Comparison of ENCODE assay signal across 8 cellular contexts in genomic region chr10:14953452-14954000, GRCh38. TPM values are rescaled to one million over a fixed set of nuclear protein-coding genes. Genes with fewer than 3 reads are reported as not detected.
A peak's percentile ranks its signal among the peaks of the same experiment; 100 is the strongest.
DNase-seq lines count a peak whose midpoint lies in the region; ATAC-seq, FAIRE-seq and TF ChIP-seq lines count a peak whose summit lies in the region.

No MANE protein-coding gene starts in this region.

- POLR2A ChIA-PET in H1 (lab: Charles Lee; ENCODE audit: partially characterized antibody) = interaction anchor here (1.0 to 2.1 kb wide), 10 partner anchors 8 to 152 kb away, joined by 3 to 8 read pairs (median 4); partner anchors contain the start of genes CDNF, HSPA14, MSANTD7 and RPP38

- peaks cover 0 to 4% of the 10 kb centered on the region in 2 experiments; a peak in 1 of 4 replicates for H3K79me2 ChIP-seq in H1 (ENCODE audit: control insufficient read depth in 1 of 2, insufficient read depth in 2 of 2, low read length in 2 of 2)

- H3K27ac ChIP-seq in SK-N-MC = no peak overlapping the region
- H3K27ac ChIP-seq in H1 (ENCODE audit: low read depth, low read length) = no peak overlapping the region
- peak overlapping the region; percentile 89 for H3K27ac ChIP-seq in urinary bladder (ENCODE audit: low read depth)

- no peak overlapping the region for H4K5ac ChIP-seq in H1 (ENCODE audit: insufficient read length, low read depth, low read length)

- no peak overlapping the region for H2BK5ac ChIP-seq in H1 (ENCODE audit: low read depth, low read length)

- H3K4me3 ChIP-seq in SK-N-MC = peak overlapping the region; percentile 86
- peak overlapping the region; percentile 51 to 69 (median 57) for H3K4me3 ChIP-seq in H1 (ENCODE audit: extremely low read depth in 1 of 4, insufficient read depth in 2 of 4, low read depth in 3 of 4, low read length in 4 of 4)
- peak overlapping the region; percentile 59 for H3K4me3 ChIP-seq in mononuclear cell (ENCODE audit: low read length)
- peak overlapping the region; percentile 67 for H3K4me3 ChIP-seq in urinary bladder (ENCODE audit: low read depth, low read length)

- H2BK12ac ChIP-seq in H1 (ENCODE audit: low read depth, low read length) = no peak overlapping the region

- H4K20me1 ChIP-seq in H1 (replicated peaks in 1 of 2; ENCODE audit: control insufficient read depth in 1 of 2, insufficient read depth in 2 of 2, low read length in 2 of 2) = peaks cover 2 to 9% of the 10 kb centered on the region in 2 experiments

- peak overlapping the region; percentile 90 for H3K4me2 ChIP-seq in H1 (ENCODE audit: insufficient read depth in 1 of 2, low read depth in 2 of 2, low read length in 2 of 2)

- no peak overlapping the region for H2BK15ac ChIP-seq in H1 (ENCODE audit: low read length)

- TF ChIP-seq RAD21 in H1 (IDR thresholded peaks at IDR 0.05 in 1 of 2, conservative IDR thresholded peaks at IDR 0.05 in 1 of 2; ENCODE audit: low read depth in 2 of 2, low read length in 2 of 2) = no peak

- FAIRE-seq in H1 (lab: Jason Lieb, UNC) (no peak), GM19239 (lab: Jason Lieb, UNC) (no peak)

- no peak for TF ChIP-seq CTCF in H1 (IDR thresholded peaks at IDR 0.05; ENCODE audit: control extremely low read depth in 1 of 3, insufficient read depth in 1 of 3, low read depth in 1 of 3, low read length in 3 of 3)

- H4K91ac ChIP-seq in H1 (replicated peaks; ENCODE audit: insufficient read length, low read length) = no peak overlapping the region

- ATAC-seq in GM19043 (IDR thresholded peaks at IDR 0.05; ENCODE audit: low read depth, unreplicated experiment) (peak; percentile 27), HG03196 (IDR thresholded peaks at IDR 0.05; ENCODE audit: unreplicated experiment) (peak; percentile 33)

- no peak for TF ChIP-seq POLR2A in H1 (IDR thresholded peaks at IDR 0.05; ENCODE audit: control extremely low read depth in 1 of 2, low read depth in 2 of 2, low read length in 2 of 2)

- CTCF ChIA-PET in H1 (lab: Charles Lee; ENCODE audit: partially characterized antibody) = interaction anchor here (0.9 to 2.4 kb wide), 15 partner anchors 10 to 445 kb away, joined by 3 to 13 read pairs (median 4); partner anchors contain the start of genes CDNF, HSPA14, MSANTD7 and SUV39H2

- no peak overlapping the region for H3K56ac ChIP-seq in H1 (replicated peaks; ENCODE audit: insufficient read length, low read depth, low read length)

- H3K4me1 ChIP-seq in H1 (replicated peaks in 1 of 4; ENCODE audit: control insufficient read depth in 3 of 4, insufficient read depth in 4 of 4, low read length in 3 of 4) (peaks cover 0 to 12% (median 7%) of the 10 kb centered on the region in 4 experiments; a peak in 6 of 7 replicates), mononuclear cell (ENCODE audit: insufficient read depth, low read length) (peaks cover 54% of the 10 kb centered on the region), urinary bladder (ENCODE audit: insufficient read depth) (no peaks in the 10 kb centered on the region)

- H3K9me3 ChIP-seq in SK-N-MC (ENCODE audit: low read depth, low read length) = no peaks in the 10 kb centered on the region
- H3K9me3 ChIP-seq in H1 (ENCODE audit: insufficient read depth in 2 of 2, low read depth in 1 of 2, low read length in 1 of 2) = no peaks in the 10 kb centered on the region; a peak in 1 of 4 replicates
- no peaks in the 10 kb centered on the region for H3K9me3 ChIP-seq in mononuclear cell (ENCODE audit: low read depth, low read length)

- no peak for TF ChIP-seq EP300 in H1 (IDR thresholded peaks at IDR 0.05; ENCODE audit: borderline replicate concordance in 1 of 2, low read depth in 2 of 2, low read length in 2 of 2)

- no peak overlapping the region for H3K23ac ChIP-seq in H1 (ENCODE audit: insufficient read length)

- H2BK120ac ChIP-seq in H1 (replicated peaks; ENCODE audit: low read depth, low read length) = no peak overlapping the region

- 5% methylated on average over 16 of the region's 31 CpGs; no CpG with 5 or more reads in 1 of the 2 experiments for WGBS in H1 (ENCODE audit: extremely low coverage in 1 of 2, insufficient coverage in 1 of 2, insufficient read length in 1 of 2, insufficient replicate concordance in 2 of 2, low coverage in 1 of 2, low lambda C conversion rate in 2 of 2, missing lambda C conversion rate in 1 of 2), 2 experiments
- under 1% methylated on average over 31 of the region's 31 CpGs for WGBS in urinary bladder

- no peaks in the 10 kb centered on the region for H3K79me1 ChIP-seq in H1 (ENCODE audit: low read depth, low read length)

- H2BK20ac ChIP-seq in H1 (ENCODE audit: low read length) = no peak overlapping the region

- H3K18ac ChIP-seq in H1 (ENCODE audit: extremely low read depth, low read length) = peak overlapping the region; percentile 0

- peaks cover 10% of the 10 kb centered on the region; the same call in 1 of the 2 replicates for H3K23me2 ChIP-seq in H1 (ENCODE audit: low read depth, low read length)

- H3K9ac ChIP-seq in SK-N-MC (ENCODE audit: insufficient read length) = peak overlapping the region; percentile 74
- H3K9ac ChIP-seq in H1 (replicated peaks in 1 of 4; ENCODE audit: extremely low read depth in 1 of 4, low read depth in 3 of 4, low read length in 3 of 4) = 0 out of 7 replicates have a peak overlapping the region, but pooled peaks of 1 of the 4 experiments have one; percentile 9

- DNase-seq in COLO668 (lab: John Stamatoyannopoulos, UW; ENCODE audit: unreplicated experiment) (peak; percentile 56), SK-N-MC (ENCODE audit: low read depth, low spot score) (no peak), H1 (ENCODE audit: low read depth in 1 of 2, low spot score in 2 of 2) (no peak), GM19239 (ENCODE audit: insufficient read length, low spot score) (no peak)

- H4K8ac ChIP-seq in H1 (ENCODE audit: extremely low read depth, insufficient read depth, low read length) = peak overlapping the region; percentile 4; the same call in 1 of the 2 replicates

- no peak overlapping the region for H3K14ac ChIP-seq in H1 (ENCODE audit: insufficient read length)

- no peaks in the 10 kb centered on the region for H3K36me3 ChIP-seq in SK-N-MC (ENCODE audit: insufficient read depth, low read length)
- H3K36me3 ChIP-seq in H1 (ENCODE audit: control insufficient read depth in 2 of 4, insufficient read depth in 4 of 4, low read length in 3 of 4) = no peaks in the 10 kb centered on the region; a peak in 1 of 8 replicates
- no peaks in the 10 kb centered on the region for H3K36me3 ChIP-seq in urinary bladder (ENCODE audit: insufficient read depth)

- H3K4ac ChIP-seq in H1 (replicated peaks; ENCODE audit: insufficient read length, low read depth, low read length) = no peak overlapping the region

- no peak overlapping the region; the same call in 1 of the 2 replicates for H2AFZ ChIP-seq in H1 (ENCODE audit: low read length)

- no peak overlapping the region for H2AK5ac ChIP-seq in H1 (ENCODE audit: low read depth, low read length)

- H3K27me3 ChIP-seq in H1 (replicated peaks in 1 of 4; ENCODE audit: control insufficient read depth in 3 of 4, extremely low read depth in 1 of 4, insufficient read depth in 3 of 4, low read length in 3 of 4) (peaks cover 0 to 8% (median 3%) of the 10 kb centered on the region in 4 experiments; a peak in 4 of 7 replicates), mononuclear cell (ENCODE audit: insufficient read depth, low read length) (no peaks in the 10 kb centered on the region)

TF ChIP-seq in H1, 55 proteins besides CTCF, POLR2A, EP300 and RAD21:
- TF ChIP-seq KDM1A (IDR thresholded peaks at IDR 0.05; ENCODE audit: borderline replicate concordance, low read length) (no peak), KDM4A (IDR thresholded peaks at IDR 0.05; ENCODE audit: low read depth, low read length, severe bottlenecking) (peak; percentile 90), RNF2 (IDR thresholded peaks at IDR 0.05; ENCODE audit: borderline replicate concordance, low read depth, low read length, missing control alignments, poor library complexity, severe bottlenecking) (peak; percentile 48), ASH2L (IDR thresholded peaks at IDR 0.05; ENCODE audit: low read length) (peak; percentile 12), EZH2 (IDR thresholded peaks at IDR 0.05; ENCODE audit: low read depth, low read length, severe bottlenecking) (no peak), HDAC2 (IDR thresholded peaks at IDR 0.05; ENCODE audit: borderline replicate concordance in 1 of 2, low read depth in 2 of 2, low read length in 2 of 2) (peak in 1 of 2 experiments; percentile 18; a peak in 1 of 4 replicates), SUZ12 (IDR thresholded peaks at IDR 0.05; ENCODE audit: low read length) (no peak)
TF ChIP-seq in H1: peak in this region for 4.

RNA-seq across cellular contexts. Expression of gene DCLRE1C, which starts 0.4 kb away (rescaled TPM):
- total RNA-seq in H1 (2021; fragmentation: NEBNext Ultra II Directional; extraction: Animal tissue kit (Norgen Biotek cat#: 25700)) = 5.6 and 7.4 TPM in 2 replicates
- polyA plus RNA-seq in H1 (2011; rRNA removed) (0.64 and 0.77 TPM in 2 replicates), urinary bladder (7.1 TPM)
- 1.2 TPM for polyA plus RNA-seq in H1 (2011; cell fraction: cytosol; rRNA removed)
- 2.3 TPM for polyA plus RNA-seq in H1 (2011; cell fraction: nucleus; rRNA removed)
- 3.4 to 5.6 TPM (median 4.8 TPM) in 4 replicates for polyA plus RNA-seq in H1 (2012, experiment 1 of 2)
- 0.26 TPM for polyA plus RNA-seq in H1 (2012, experiment 2 of 2)
- 3.3 TPM for polyA plus RNA-seq in H1 (2013, experiment 1 of 2)
- polyA plus RNA-seq in H1 (2013, experiment 2 of 2) = 3.1 TPM
- 5.2 and 9.4 TPM in 2 replicates for polyA minus RNA-seq in H1 (2011; rRNA and poly(A)+ RNA removed)
- polyA minus RNA-seq in H1 (2011; cell fraction: cytosol; rRNA and poly(A)+ RNA removed) = 1.7 TPM
- 9.9 TPM for polyA minus RNA-seq in H1 (2011; cell fraction: nucleus; rRNA and poly(A)+ RNA removed)
- total RNA-seq in mononuclear cell (15.2 TPM), urinary bladder (19.5 TPM)

RNA-seq across cellular contexts. Expression of gene MEIG1, which starts 5.7 kb away (rescaled TPM):
- not detected in 2 replicates for total RNA-seq in H1 (2021; fragmentation: NEBNext Ultra II Directional; extraction: Animal tissue kit (Norgen Biotek cat#: 25700))
- polyA plus RNA-seq in H1 (2011; rRNA removed) (not detected in 2 replicates), urinary bladder (0.22 TPM)
- not detected for polyA plus RNA-seq in H1 (2011; cell fraction: cytosol; rRNA removed)
- not detected for polyA plus RNA-seq in H1 (2011; cell fraction: nucleus; rRNA removed)
- polyA plus RNA-seq in H1 (2012, experiment 1 of 2) = not detected in 4 replicates
- not detected for polyA plus RNA-seq in H1 (2012, experiment 2 of 2)
- not detected for polyA plus RNA-seq in H1 (2013, experiment 1 of 2)
- polyA plus RNA-seq in H1 (2013, experiment 2 of 2) = 0.26 TPM
- polyA minus RNA-seq in H1 (2011; rRNA and poly(A)+ RNA removed) = not detected in 2 replicates
- polyA minus RNA-seq in H1 (2011; cell fraction: cytosol; rRNA and poly(A)+ RNA removed) = not detected
- polyA minus RNA-seq in H1 (2011; cell fraction: nucleus; rRNA and poly(A)+ RNA removed) = not detected
- total RNA-seq in mononuclear cell (not detected), urinary bladder (not detected)
